ENCODE assay signal across 1 cellular context in the genomic region with DNA sequence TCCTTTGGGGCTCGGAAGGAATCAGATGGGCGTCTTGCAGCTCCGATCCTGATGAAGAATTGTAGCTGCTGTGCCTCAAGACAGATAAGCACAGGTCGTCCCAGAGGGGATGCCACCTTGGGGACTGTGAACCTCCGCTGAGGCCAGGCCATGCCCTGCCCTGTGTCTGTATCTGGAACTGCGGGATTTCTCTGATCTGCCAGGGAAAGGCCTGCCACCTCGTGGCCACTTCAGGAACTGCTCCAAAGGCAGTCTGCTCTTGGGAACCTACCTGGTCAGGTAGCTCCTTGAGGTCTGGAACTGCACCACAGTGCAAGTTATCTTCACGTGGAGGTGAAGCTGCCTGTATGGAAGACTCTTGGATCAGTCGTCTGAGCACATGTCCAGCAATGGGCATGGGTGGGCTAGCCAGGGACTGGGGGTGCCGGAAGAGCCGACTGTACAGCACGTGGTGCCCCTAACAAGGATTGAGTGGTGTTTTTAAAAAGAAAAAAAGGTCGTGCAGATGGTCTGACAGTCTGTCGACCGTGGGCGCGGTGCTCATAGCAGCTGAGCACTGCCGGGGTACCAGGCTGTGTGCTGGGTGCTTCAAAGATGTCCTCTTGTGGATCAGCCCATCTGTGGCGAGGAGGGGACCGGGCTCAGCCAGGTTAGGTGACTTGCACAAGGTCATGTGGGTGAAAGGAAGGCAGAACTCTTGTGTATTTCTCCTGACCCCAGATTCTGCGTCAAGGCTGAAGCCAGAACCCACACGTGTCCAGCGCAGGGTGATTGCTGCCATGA.
TF ChIP-seq lines count a peak whose summit lies in the region.

No MANE protein-coding gene starts in this region.

TF ChIP-seq in HepG2, 621 proteins besides CTCF, POLR2A, EP300 and RAD21 (continued from another document and continues in another):
- TF ChIP-seq ZNF513 (CRISPR knock-in tag; conservative IDR thresholded peaks at IDR 0.05) (no peak), ZNF563 (CRISPR knock-in tag; IDR thresholded peaks at IDR 0.05) (no peak), RAD51 (IDR thresholded peaks at IDR 0.05; ENCODE audit: borderline replicate concordance) (no peak), ZNF747 (CRISPR knock-in tag; IDR thresholded peaks at IDR 0.05; ENCODE audit: borderline replicate concordance) (0 out of 2 replicates have a peak, but pooled peaks have one; percentile 26), KLF9 (CRISPR knock-in tag; IDR thresholded peaks at IDR 0.05; ENCODE audit: low read depth) (no peak), KDM5B (CRISPR knock-in tag; IDR thresholded peaks at IDR 0.05; ENCODE audit: borderline replicate concordance) (no peak), HDAC6 (IDR thresholded peaks at IDR 0.05; ENCODE audit: low read depth, low read length) (no peak), TEAD3 (CRISPR knock-in tag; optimal IDR thresholded peaks at IDR 0.05; ENCODE audit: borderline replicate concordance) (peak; percentile 54), HIVEP1 (CRISPR knock-in tag; IDR thresholded peaks at IDR 0.05) (no peak), GFI1 (CRISPR knock-in tag; IDR thresholded peaks at IDR 0.05; ENCODE audit: borderline replicate concordance) (no peak), ARHGAP35 (CRISPR knock-in tag; IDR thresholded peaks at IDR 0.05; ENCODE audit: borderline replicate concordance) (no peak), MEF2D (CRISPR knock-in tag; IDR thresholded peaks at IDR 0.05) (no peak), ZNF234 (CRISPR knock-in tag; conservative IDR thresholded peaks at IDR 0.05) (no peak), TBX3 (IDR thresholded peaks at IDR 0.05; ENCODE audit: borderline replicate concordance) (no peak), ADNP (CRISPR knock-in tag; IDR thresholded peaks at IDR 0.05) (no peak), ZNF616 (CRISPR knock-in tag; IDR thresholded peaks at IDR 0.05; ENCODE audit: low read depth) (no peak), ZFP36L2 (CRISPR knock-in tag; IDR thresholded peaks at IDR 0.05) (no peak), ZSCAN30 (CRISPR knock-in tag; IDR thresholded peaks at IDR 0.05) (no peak), ZNF562 (CRISPR knock-in tag; IDR thresholded peaks at IDR 0.05; ENCODE audit: borderline replicate concordance) (no peak), ZGPAT (CRISPR knock-in tag; IDR thresholded peaks at IDR 0.05) (no peak), ZNF367 (CRISPR knock-in tag; IDR thresholded peaks at IDR 0.05; ENCODE audit: borderline replicate concordance) (no peak), SOX13 (IDR thresholded peaks at IDR 0.05) (no peak), SOX13 (CRISPR knock-in tag; conservative IDR thresholded peaks at IDR 0.05 in 1 of 2, IDR thresholded peaks at IDR 0.05 in 1 of 2) (no peak), SOX5 (CRISPR knock-in tag; IDR thresholded peaks at IDR 0.05; ENCODE audit: borderline replicate concordance) (0 out of 2 replicates have a peak, but pooled peaks have one; percentile 27), ZNF691 (CRISPR knock-in tag; IDR thresholded peaks at IDR 0.05; ENCODE audit: borderline replicate concordance, low read depth) (no peak), POGZ (CRISPR knock-in tag; IDR thresholded peaks at IDR 0.05) (no peak), ZFYVE20 (CRISPR knock-in tag; IDR thresholded peaks at IDR 0.05; ENCODE audit: borderline replicate concordance, low read depth) (no peak), ZNF775 (CRISPR knock-in tag; IDR thresholded peaks at IDR 0.05; ENCODE audit: borderline replicate concordance) (no peak), MXI1 (IDR thresholded peaks at IDR 0.05; ENCODE audit: borderline replicate concordance, low read depth, low read length) (peak; percentile 39; the same call in 1 of the 3 replicates), ZNF276 (CRISPR knock-in tag; IDR thresholded peaks at IDR 0.05; ENCODE audit: low read depth) (no peak), ZNF891 (CRISPR knock-in tag; IDR thresholded peaks at IDR 0.05) (peak; percentile 57; the same call in 1 of the 2 replicates), ZNF382 (CRISPR knock-in tag; IDR thresholded peaks at IDR 0.05; ENCODE audit: borderline replicate concordance) (no peak), ZNF501 (CRISPR knock-in tag; IDR thresholded peaks at IDR 0.05) (no peak; the same call in none of the 2 replicates), ZNF768 (CRISPR knock-in tag; IDR thresholded peaks at IDR 0.05) (no peak), ZNF503 (CRISPR knock-in tag; IDR thresholded peaks at IDR 0.05) (no peak), ZBTB20 (CRISPR knock-in tag; IDR thresholded peaks at IDR 0.05; ENCODE audit: borderline replicate concordance, low read depth) (no peak), NPAS2 (CRISPR knock-in tag; IDR thresholded peaks at IDR 0.05; ENCODE audit: borderline replicate concordance) (no peak), NFRKB (IDR thresholded peaks at IDR 0.05) (no peak)
- TF ChIP-seq, protein P1, sequence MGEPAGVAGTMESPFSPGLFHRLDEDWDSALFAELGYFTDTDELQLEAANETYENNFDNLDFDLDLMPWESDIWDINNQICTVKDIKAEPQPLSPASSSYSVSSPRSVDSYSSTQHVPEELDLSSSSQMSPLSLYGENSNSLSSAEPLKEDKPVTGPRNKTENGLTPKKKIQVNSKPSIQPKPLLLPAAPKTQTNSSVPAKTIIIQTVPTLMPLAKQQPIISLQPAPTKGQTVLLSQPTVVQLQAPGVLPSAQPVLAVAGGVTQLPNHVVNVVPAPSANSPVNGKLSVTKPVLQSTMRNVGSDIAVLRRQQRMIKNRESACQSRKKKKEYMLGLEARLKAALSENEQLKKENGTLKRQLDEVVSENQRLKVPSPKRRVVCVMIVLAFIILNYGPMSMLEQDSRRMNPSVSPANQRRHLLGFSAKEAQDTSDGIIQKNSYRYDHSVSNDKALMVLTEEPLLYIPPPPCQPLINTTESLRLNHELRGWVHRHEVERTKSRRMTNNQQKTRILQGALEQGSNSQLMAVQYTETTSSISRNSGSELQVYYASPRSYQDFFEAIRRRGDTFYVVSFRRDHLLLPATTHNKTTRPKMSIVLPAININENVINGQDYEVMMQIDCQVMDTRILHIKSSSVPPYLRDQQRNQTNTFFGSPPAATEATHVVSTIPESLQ (CRISPR knock-in tag; conservative IDR thresholded peaks at IDR 0.05): no peak
- TF ChIP-seq, protein P2, sequence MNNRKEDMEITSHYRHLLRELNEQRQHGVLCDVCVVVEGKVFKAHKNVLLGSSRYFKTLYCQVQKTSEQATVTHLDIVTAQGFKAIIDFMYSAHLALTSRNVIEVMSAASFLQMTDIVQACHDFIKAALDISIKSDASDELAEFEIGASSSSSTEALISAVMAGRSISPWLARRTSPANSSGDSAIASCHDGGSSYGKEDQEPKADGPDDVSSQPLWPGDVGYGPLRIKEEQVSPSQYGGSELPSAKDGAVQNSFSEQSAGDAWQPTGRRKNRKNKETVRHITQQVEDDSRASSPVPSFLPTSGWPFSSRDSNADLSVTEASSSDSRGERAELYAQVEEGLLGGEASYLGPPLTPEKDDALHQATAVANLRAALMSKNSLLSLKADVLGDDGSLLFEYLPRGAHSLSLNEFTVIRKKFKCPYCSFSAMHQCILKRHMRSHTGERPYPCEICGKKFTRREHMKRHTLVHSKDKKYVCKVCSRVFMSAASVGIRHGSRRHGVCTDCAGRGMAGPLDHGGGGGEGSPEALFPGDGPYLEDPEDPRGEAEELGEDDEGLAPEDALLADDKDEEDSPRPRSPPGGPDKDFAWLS (CRISPR knock-in tag; IDR thresholded peaks at IDR 0.05; ENCODE audit: borderline replicate concordance): no peak
- TF ChIP-seq, protein P3, sequence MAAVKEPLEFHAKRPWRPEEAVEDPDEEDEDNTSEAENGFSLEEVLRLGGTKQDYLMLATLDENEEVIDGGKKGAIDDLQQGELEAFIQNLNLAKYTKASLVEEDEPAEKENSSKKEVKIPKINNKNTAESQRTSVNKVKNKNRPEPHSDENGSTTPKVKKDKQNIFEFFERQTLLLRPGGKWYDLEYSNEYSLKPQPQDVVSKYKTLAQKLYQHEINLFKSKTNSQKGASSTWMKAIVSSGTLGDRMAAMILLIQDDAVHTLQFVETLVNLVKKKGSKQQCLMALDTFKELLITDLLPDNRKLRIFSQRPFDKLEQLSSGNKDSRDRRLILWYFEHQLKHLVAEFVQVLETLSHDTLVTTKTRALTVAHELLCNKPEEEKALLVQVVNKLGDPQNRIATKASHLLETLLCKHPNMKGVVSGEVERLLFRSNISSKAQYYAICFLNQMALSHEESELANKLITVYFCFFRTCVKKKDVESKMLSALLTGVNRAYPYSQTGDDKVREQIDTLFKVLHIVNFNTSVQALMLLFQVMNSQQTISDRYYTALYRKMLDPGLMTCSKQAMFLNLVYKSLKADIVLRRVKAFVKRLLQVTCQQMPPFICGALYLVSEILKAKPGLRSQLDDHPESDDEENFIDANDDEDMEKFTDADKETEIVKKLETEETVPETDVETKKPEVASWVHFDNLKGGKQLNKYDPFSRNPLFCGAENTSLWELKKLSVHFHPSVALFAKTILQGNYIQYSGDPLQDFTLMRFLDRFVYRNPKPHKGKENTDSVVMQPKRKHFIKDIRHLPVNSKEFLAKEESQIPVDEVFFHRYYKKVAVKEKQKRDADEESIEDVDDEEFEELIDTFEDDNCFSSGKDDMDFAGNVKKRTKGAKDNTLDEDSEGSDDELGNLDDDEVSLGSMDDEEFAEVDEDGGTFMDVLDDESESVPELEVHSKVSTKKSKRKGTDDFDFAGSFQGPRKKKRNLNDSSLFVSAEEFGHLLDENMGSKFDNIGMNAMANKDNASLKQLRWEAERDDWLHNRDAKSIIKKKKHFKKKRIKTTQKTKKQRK (IDR thresholded peaks at IDR 0.05; ENCODE audit: low read length): no peak
